13 cellular contexts compared by ENCODE assay signal in the genomic region with DNA sequence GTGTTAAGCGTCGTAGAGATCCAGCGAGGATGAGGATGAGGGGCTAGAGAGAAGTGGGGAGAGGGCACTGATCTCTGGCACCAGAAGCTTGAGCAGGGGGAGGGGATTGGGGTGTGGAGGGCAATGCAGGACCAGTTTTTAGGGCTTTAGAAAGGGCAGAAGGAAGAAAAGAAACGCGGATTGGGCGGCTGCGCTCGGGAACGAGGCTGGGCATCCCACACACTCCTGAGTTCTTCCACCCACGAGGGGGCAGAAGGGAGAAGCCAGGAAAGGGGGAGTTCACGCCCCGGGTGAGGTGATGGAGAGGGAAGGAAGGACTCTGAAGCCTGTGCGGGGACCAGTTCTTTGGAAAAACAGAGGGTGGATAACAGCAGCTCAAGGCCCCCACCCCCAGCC. TPM values are rescaled to one million over a fixed set of nuclear protein-coding genes. Genes with fewer than 3 reads are reported as not detected.
DNase-seq lines count a peak whose midpoint lies in the region; ATAC-seq, FAIRE-seq and TF ChIP-seq lines count a peak whose summit lies in the region.
"Had no signal": no experiment of that assay in that cellular context is flagged by ENCODE, and none has a peak within 500 bp of the region (broad histone marks: within the 10 kb centered on the region; RNA-seq: fewer than 3 reads in every experiment).

No MANE protein-coding gene starts in this region.

- DNase-seq in NCI-H748 (lab: John Stamatoyannopoulos, UW; ENCODE audit: unreplicated experiment): peak; percentile 29
- no peak for DNase-seq in NCI-H748 treated with DMSO at 0.1 percent for 48 hours (lab: John Stamatoyannopoulos, UW)
- DNase-seq in bronchial epithelial cell (ENCODE audit: low read depth): no peak
- DNase-seq in neural crest cell (ENCODE audit: low read depth, low spot score): no peak
- DNase-seq in NCI-H345 (lab: John Stamatoyannopoulos, UW): no peak
- DNase-seq in GDM1 (lab: John Stamatoyannopoulos, UW): no peak

- no peak overlapping the region for H3K27ac Mint-ChIP-seq in neural crest cell (ENCODE audit: unreplicated experiment)

- TF ChIP-seq CTCF in bronchial epithelial cell (IDR thresholded peaks at IDR 0.05; ENCODE audit: insufficient read depth, low read length, severe bottlenecking) (peak; percentile 39), neural crest cell (conservative IDR thresholded peaks at IDR 0.05) (no peak)

- peaks cover 100% of the 10 kb centered on the region for H3K27me3 Mint-ChIP-seq in neural crest cell (ENCODE audit: low read depth)

- no peaks in the 10 kb centered on the region for H3K9me3 ChIP-seq in HUES64 (ENCODE audit: insufficient read depth, low read depth, low read length)
- H3K9me3 ChIP-seq: thoracic aorta had no signal

- H3K27ac ChIP-seq in HUES64 (ENCODE audit: low read depth, low read length): no peak overlapping the region
- H3K27ac ChIP-seq: HL-60, thoracic aorta had no signal

- H3K4me3 Mint-ChIP-seq in neural crest cell: peak overlapping the region; percentile 69

- peaks cover 41% of the 10 kb centered on the region for H3K4me1 Mint-ChIP-seq in neural crest cell

- H3K4me3 ChIP-seq in HUES64 (ENCODE audit: low read length): peak overlapping the region; percentile 46
- no peak overlapping the region for H3K4me3 ChIP-seq in bronchial epithelial cell (ENCODE audit: low read depth, low read length)
- H3K4me3 ChIP-seq: thoracic aorta had no signal

- H3K36me3 ChIP-seq in HUES64 (ENCODE audit: insufficient read depth, low read length): no peaks in the 10 kb centered on the region
- H3K36me3 ChIP-seq in bronchial epithelial cell (ENCODE audit: control insufficient read depth, insufficient read depth, low read length): no peaks in the 10 kb centered on the region
- H3K36me3 ChIP-seq: thoracic aorta had no signal

- ATAC-seq in HG03469 (IDR thresholded peaks at IDR 0.05; ENCODE audit: unreplicated experiment): no peak

- H3K36me3 Mint-ChIP-seq in neural crest cell (ENCODE audit: low read depth): no peaks in the 10 kb centered on the region

- H3K27me3 ChIP-seq in HUES64 (ENCODE audit: insufficient read depth, low read length): peaks cover 90% of the 10 kb centered on the region
- H3K27me3 ChIP-seq in bronchial epithelial cell (ENCODE audit: control insufficient read depth, insufficient read depth, low read length): peaks cover 62% of the 10 kb centered on the region

- FAIRE-seq in bronchial epithelial cell (lab: Jason Lieb, UNC): no peak
- FAIRE-seq: H54 had no signal

- no peaks in the 10 kb centered on the region for H3K9me3 Mint-ChIP-seq in neural crest cell

- WGBS in HUES64: 4% methylated on average over 12 of the region's 13 CpGs

- H3K9ac ChIP-seq in HUES64 (ENCODE audit: low read depth, low read length): no peak overlapping the region

- H3K4me1 ChIP-seq in HUES64 (ENCODE audit: insufficient read depth, low read length): peaks cover 34% of the 10 kb centered on the region

RNA-seq across cellular contexts. Expression of gene VGF, which starts 6.1 kb away (rescaled TPM):
- 18.8 TPM for polyA plus RNA-seq in HUES64 (2013, experiment 1 of 2)
- 15.0 TPM for polyA plus RNA-seq in HUES64 (2013, experiment 2 of 2)
- not detected in 2 replicates for total RNA-seq in bronchial epithelial cell
- total RNA-seq in neural crest cell: 8.7 and 9.1 TPM in 2 replicates
- total RNA-seq: thoracic aorta had no signal

RNA-seq across cellular contexts. Expression of gene NAT16, which starts 8.7 kb away (rescaled TPM):
- not detected for polyA plus RNA-seq in HUES64 (2013, experiment 1 of 2)
- polyA plus RNA-seq in HUES64 (2013, experiment 2 of 2): 0.32 TPM
- total RNA-seq in bronchial epithelial cell (not detected in 2 replicates), neural crest cell (0.70 and 1.7 TPM in 2 replicates)
- total RNA-seq: mesenteric fat pad; T-helper 2 cell treated with Interferon-gamma antibody and Interleukin-4, amounts not matched to agents 100 ng/mL and 5 ng/mL, for 36 hours; thoracic aorta had no signal

RNA-seq across cellular contexts. Expression of gene AP1S1, which starts 17.2 kb away (rescaled TPM):
- 46.6 TPM for polyA plus RNA-seq in HUES64 (2013, experiment 1 of 2)
- polyA plus RNA-seq in HUES64 (2013, experiment 2 of 2): 60.5 TPM
- total RNA-seq in bronchial epithelial cell (176 and 192 TPM in 2 replicates), neural crest cell (78.8 and 90.1 TPM in 2 replicates)

RNA-seq across cellular contexts. Expression of gene MOGAT3, which starts 29.4 kb away (rescaled TPM):
- not detected for polyA plus RNA-seq in HUES64 (2013, experiment 1 of 2)
- 0.25 TPM for polyA plus RNA-seq in HUES64 (2013, experiment 2 of 2)
- total RNA-seq in bronchial epithelial cell: not detected in 2 replicates
- not detected in 2 replicates for total RNA-seq in neural crest cell
- total RNA-seq: mesenteric fat pad; T-helper 2 cell treated with Interferon-gamma antibody and Interleukin-4, amounts not matched to agents 100 ng/mL and 5 ng/mL, for 36 hours; thoracic aorta had no signal

RNA-seq across cellular contexts. Expression of gene SERPINE1, which starts 44.5 kb away (rescaled TPM):
- polyA plus RNA-seq in HUES64 (2013, experiment 1 of 2): 5.2 TPM
- 6.8 TPM for polyA plus RNA-seq in HUES64 (2013, experiment 2 of 2)
- total RNA-seq in bronchial epithelial cell: 20.6 and 54.2 TPM in 2 replicates
- total RNA-seq in neural crest cell: 0.07 TPM in 1 of 2 replicates, not detected in the other
